ENCODE assay signal across 1 cellular context in genomic region chr3:81170298-81170697, GRCh38.
TF ChIP-seq lines count a peak whose summit lies in the region.

No MANE protein-coding gene starts in this region.

TF ChIP-seq in H1, 55 proteins besides CTCF, POLR2A, EP300 and RAD21:
- 0 out of 2 replicates have a peak, but pooled peaks have one; percentile 12 for TF ChIP-seq YY1 (IDR thresholded peaks at IDR 0.05; ENCODE audit: low read depth, low read length)
- peak in 1 of 2 experiments; percentile 6 for TF ChIP-seq BCL11A (IDR thresholded peaks at IDR 0.05; ENCODE audit: low read depth in 2 of 2, low read length in 2 of 2)
- no peak for TF ChIP-seq ASH2L (IDR thresholded peaks at IDR 0.05; ENCODE audit: low read length)
- TF ChIP-seq BACH1 (IDR thresholded peaks at IDR 0.05; ENCODE audit: low read length) = peak; percentile 58; the same call in 1 of the 2 replicates
- TF ChIP-seq MAFK (IDR thresholded peaks at IDR 0.05; ENCODE audit: low read depth, low read length) = peak; percentile 87
- TF ChIP-seq HDAC2 (IDR thresholded peaks at IDR 0.05; ENCODE audit: borderline replicate concordance in 1 of 2, low read depth in 2 of 2, low read length in 2 of 2) = 0 out of 4 replicates have a peak, but pooled peaks of 1 of the 2 experiments have one; percentile 48
- no peak for TF ChIP-seq RFX5 (IDR thresholded peaks at IDR 0.05; ENCODE audit: borderline replicate concordance, low read depth, low read length)
- no peak for TF ChIP-seq PHF8 (conservative IDR thresholded peaks at IDR 0.05; ENCODE audit: low read depth, low read length)
